Comparison of ENCODE assay signal across 32 cellular contexts in genomic region chr1:150957666-150958065, GRCh38. TPM values are rescaled to one million over a fixed set of nuclear protein-coding genes. Genes with fewer than 3 reads are reported as not detected.
"Had no signal": no experiment of that assay in that cellular context is flagged by ENCODE, and none has a peak within 500 bp of the region (broad histone marks: within the 10 kb centered on the region; RNA-seq: fewer than 3 reads in every experiment).

No MANE protein-coding gene starts in this region.

- H3K9ac ChIP-seq: neural progenitor cell, parathyroid adenoma had no signal

- H3K27me3 Mint-ChIP-seq: naive B cell; stimulated activated naive CD8-positive, alpha-beta T cell treated with anti-CD3 and anti-CD28 coated beads, Interleukin-15, Interleukin-2, amounts not matched to agents 100 ng/mL and 50 ng/mL, for 24 hours had no signal

- H3K4me2 ChIP-seq: neural progenitor cell, smooth muscle cell had no signal

- DNase-seq: hypothalamus; immature natural killer cell; kidney; left colon; left lung; lower lobe of right lung; mammary epithelial cell; mesenchymal stem cell; naive B cell; natural killer cell; nephron progenitor cell; occipital lobe; psoas muscle; stimulated activated CD4-positive, alpha-beta T cell treated with anti-CD3 and anti-CD28 coated beads, Interleukin-12 subunit alpha, Interleukin-12 subunit beta, amount 100 ng/mL, for 4 hours; stimulated activated CD4-positive, alpha-beta T cell treated with anti-CD3 and anti-CD28 coated beads, Interleukin-15, amount 100 ng/mL, for 24 hours; stimulated activated CD4-positive, alpha-beta T cell treated with anti-CD3 and anti-CD28 coated beads, Interleukin-2, amount 100 ng/mL, for 24 hours; stimulated activated CD4-positive, alpha-beta T cell treated with anti-CD3 and anti-CD28 coated beads, Interleukin-4, amount 100 ng/mL, for 1 hour; stimulated activated naive CD4-positive, alpha-beta T cell; tibial artery; trophoblast cell; upper lobe of right lung had no signal

- H3K27me3 ChIP-seq: left lung, neural progenitor cell, neutrophil, right lobe of liver, suprapubic skin, tibial artery, upper lobe of right lung had no signal

- ATAC-seq: left colon, left lung, lower lobe of right lung, natural killer cell, psoas muscle, right lobe of liver, upper lobe of right lung had no signal

- H3K9me3 ChIP-seq: left lung, lower lobe of right lung, neutrophil, psoas muscle, right lobe of liver, suprapubic skin, thoracic aorta, tibial artery, upper lobe of right lung had no signal

- H3K4me1 ChIP-seq: lower lobe of right lung, neural progenitor cell, parathyroid adenoma, psoas muscle, suprapubic skin, tibial artery, upper lobe of right lung had no signal

- H3K4me1 Mint-ChIP-seq: immature natural killer cell, mesothelial cell of epicardium, natural killer cell, neural progenitor cell had no signal

- H3K27ac ChIP-seq: left lung, lower lobe of right lung, neural progenitor cell, neutrophil, parathyroid adenoma, psoas muscle, right lobe of liver, suprapubic skin, thoracic aorta, tibial artery, upper lobe of right lung had no signal

- H2AFZ ChIP-seq: neural progenitor cell, parathyroid adenoma had no signal

- H3K4me3 Mint-ChIP-seq: immature natural killer cell; mesothelial cell of epicardium; naive B cell; natural killer cell; nephron progenitor cell; neural progenitor cell; stimulated activated naive CD8-positive, alpha-beta T cell treated with anti-CD3 and anti-CD28 coated beads, Interleukin-15, Interleukin-2, amounts not matched to agents 100 ng/mL and 50 ng/mL, for 24 hours had no signal

- H3K79me2 ChIP-seq: parathyroid adenoma had no signal

- H3K27ac Mint-ChIP-seq: mesothelial cell of epicardium; nephron progenitor cell; neural progenitor cell; stimulated activated naive CD8-positive, alpha-beta T cell treated with anti-CD3 and anti-CD28 coated beads, Interleukin-15, Interleukin-2, amounts not matched to agents 100 ng/mL and 50 ng/mL, for 24 hours had no signal

- H3K9me3 Mint-ChIP-seq: immature natural killer cell; mesothelial cell of epicardium; naive B cell; natural killer cell; nephron progenitor cell; neural progenitor cell; stimulated activated naive CD8-positive, alpha-beta T cell treated with anti-CD3 and anti-CD28 coated beads, Interleukin-15, Interleukin-2, amounts not matched to agents 100 ng/mL and 50 ng/mL, for 24 hours had no signal

- H3K4me3 ChIP-seq: left lung, lower lobe of right lung, neural progenitor cell, psoas muscle, right lobe of liver, smooth muscle cell, suprapubic skin, thoracic aorta, tibial artery, upper lobe of right lung had no signal

RNA-seq across cellular contexts. Expression of gene ANXA9, which starts 24.4 kb away (rescaled TPM):
- total RNA-seq: left colon, occipital lobe, osteocyte, psoas muscle, skeletal muscle tissue, thoracic aorta had no signal
- polyA plus RNA-seq: immature natural killer cell had no signal
